Comparison of ENCODE assay signal across 33 cellular contexts in genomic region chr21:29832217-29832616, GRCh38.
"Had no signal": no experiment of that assay in that cellular context is flagged by ENCODE, and none has a peak within 500 bp of the region (broad histone marks: within the 10 kb centered on the region; RNA-seq: fewer than 3 reads in every experiment).

No MANE protein-coding gene starts in this region.

- H3K9me3 ChIP-seq: adrenal gland, ascending aorta, body of pancreas had no signal

- H3K36me3 ChIP-seq: adrenal gland, ascending aorta, brain microvascular endothelial cell, breast epithelium, cardiac muscle cell had no signal

- H3K4me1 ChIP-seq: adrenal gland, ascending aorta, body of pancreas, breast epithelium had no signal

- DNase-seq: activated effector memory CD4-positive, alpha-beta T cell treated with anti-CD3 and anti-CD28 coated beads, Interleukin-2, amount 50 U/mL, for 16 hours; activated effector memory CD4-positive, alpha-beta T cell treated with Interleukin-2 at 50 U/mL for 16 hours; activated gamma-delta T cell; activated gamma-delta T cell treated with Interleukin-2 at 50 U/mL for 16 hours; activated naive CD4-positive, alpha-beta T cell; activated naive CD4-positive, alpha-beta T cell treated with anti-CD3 and anti-CD28 coated beads for 36 hours; activated naive CD4-positive, alpha-beta T cell treated with anti-CD3 and anti-CD28 coated beads, Interleukin-2, amount 10 ng/mL, durations not matched to agents 7 days and 5 days; activated naive CD4-positive, alpha-beta T cell treated with anti-CD3 and anti-CD28 coated beads, Interleukin-2, amount 50 U/mL, for 16 hours; activated naive CD4-positive, alpha-beta T cell treated with Interleukin-2 at 50 U/mL for 16 hours; activated naive CD8-positive, alpha-beta T cell treated with anti-CD3 and anti-CD28 coated beads for 36 hours; activated naive CD8-positive, alpha-beta T cell treated with anti-CD3 and anti-CD28 coated beads, Interleukin-2, amount 10 ng/mL, durations not matched to agents 7 days and 5 days; activated naive CD8-positive, alpha-beta T cell treated with anti-CD3 and anti-CD28 coated beads, Interleukin-2, amount 50 U/mL, for 24 hours; activated T-cell treated with anti-CD3 and anti-CD28 coated beads, Interleukin-2, amount 50 U/mL, for 24 hours; activated T-cell treated with anti-CD3 and anti-CD28 coated beads, Interleukin-2, amount 50 U/mL, for 4 hours; activated T-cell treated with anti-CD3 and anti-CD28 coated beads, Interleukin-2, amount 50 U/mL, for 48 hours; activated T-cell treated with anti-CD3 and anti-CD28 coated beads, Interleukin-2, amount 50 U/mL, for 72 hours; adrenal gland; amniotic stem cell; amygdala; anterior cingulate cortex; aorta; body of pancreas; brain microvascular endothelial cell; caudate nucleus; central memory CD4-positive, alpha-beta T cell; cerebellar nuclear complex had no signal

- ATAC-seq: activated naive CD4-positive, alpha-beta T cell treated with anti-CD3 and anti-CD28 coated beads, Interleukin-2, amount 50 U/mL, for 72 hours; activated naive CD8-positive, alpha-beta T cell treated with anti-CD3 and anti-CD28 coated beads, Interleukin-2, amount 50 U/mL, for 24 hours; activated T-cell treated with anti-CD3 and anti-CD28 coated beads, Interleukin-2, amount 50 U/mL, for 4 hours; activated T-cell treated with anti-CD3 and anti-CD28 coated beads, Interleukin-2, amount 50 U/mL, for 72 hours; activated T-helper 17 cell treated with anti-CD3 and anti-CD28 coated beads, Interleukin-2, amount 50 U/mL, for 72 hours; body of pancreas had no signal

- H3K4me3 ChIP-seq: adrenal gland, ascending aorta, body of pancreas, breast epithelium, cardiac muscle cell had no signal

- FAIRE-seq: astrocyte, bronchial epithelial cell had no signal

- H3K27me3 ChIP-seq: adrenal gland, ascending aorta, body of pancreas, brain microvascular endothelial cell, breast epithelium, cardiac muscle cell had no signal

- H3K27ac ChIP-seq: adrenal gland, ascending aorta, body of pancreas, brain microvascular endothelial cell, breast epithelium, cardiac muscle cell had no signal
